1 cellular context compared by ENCODE assay signal in genomic region chr19:52191374-52191773, GRCh38.
TF ChIP-seq lines count a peak whose summit lies in the region.

No MANE protein-coding gene starts in this region.

TF ChIP-seq in IMR-90, 13 proteins besides CTCF, POLR2A, EP300 and RAD21 (continued from another document):
- TF ChIP-seq ELK1 (IDR thresholded peaks at IDR 0.05; ENCODE audit: borderline replicate concordance, low read depth, low read length) (no peak), RCOR1 (IDR thresholded peaks at IDR 0.05; ENCODE audit: insufficient replicate concordance, low read length) (no peak), MAFK (IDR thresholded peaks at IDR 0.05; ENCODE audit: low read depth, low read length) (no peak), CHD1 (IDR thresholded peaks at IDR 0.05; ENCODE audit: low read depth, low read length) (no peak), SMC3 (IDR thresholded peaks at IDR 0.05; ENCODE audit: low read depth, low read length) (no peak)
